ENCODE assay signal across 1 cellular context in the genomic region with DNA sequence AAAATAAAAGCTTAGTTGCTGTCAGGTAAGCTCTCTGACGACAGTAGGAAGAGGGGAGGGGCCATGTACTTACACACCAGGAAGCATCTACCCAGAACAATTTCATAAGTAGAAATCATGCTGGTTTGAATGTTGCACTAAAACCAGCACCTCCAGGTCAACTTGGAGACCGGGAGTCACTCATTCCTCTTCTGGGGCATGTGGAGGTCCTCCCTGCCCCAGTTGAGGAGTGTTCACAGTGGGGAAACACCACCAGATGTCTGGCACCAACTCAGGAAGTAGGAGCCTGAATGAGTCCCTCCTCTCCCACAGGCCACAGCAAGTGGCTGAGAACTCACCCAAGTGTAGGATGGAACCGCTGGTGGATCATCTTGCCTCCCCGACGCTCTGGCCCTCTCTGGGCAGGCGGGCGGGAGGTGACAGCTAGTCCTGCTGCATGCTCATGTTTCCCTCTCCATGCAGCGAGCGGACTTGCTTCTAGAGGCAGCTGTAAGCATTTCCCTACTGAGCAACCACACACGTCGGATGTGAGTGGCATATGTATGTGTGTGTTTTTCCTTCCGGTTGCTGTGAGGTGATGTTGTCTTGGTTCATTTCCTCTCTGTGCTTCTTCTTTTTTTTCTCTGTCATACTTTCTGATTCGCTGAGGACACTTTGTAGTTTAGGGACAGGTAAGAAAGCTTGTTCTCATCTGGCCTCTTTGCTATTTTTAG.
TF ChIP-seq lines count a peak whose summit lies in the region.

No MANE protein-coding gene starts in this region.

TF ChIP-seq in HepG2, 621 proteins besides CTCF, POLR2A, EP300 and RAD21 (continued from another document):
- no peak for TF ChIP-seq ZNF276 (CRISPR knock-in tag; IDR thresholded peaks at IDR 0.05; ENCODE audit: low read depth)
- TF ChIP-seq ZNF770 (CRISPR knock-in tag; IDR thresholded peaks at IDR 0.05) = no peak
- TF ChIP-seq HNRNPK (IDR thresholded peaks at IDR 0.05; ENCODE audit: low read depth, low read length, poor library complexity, severe bottlenecking) = no peak
- TF ChIP-seq KLF12 (CRISPR knock-in tag; IDR thresholded peaks at IDR 0.05; ENCODE audit: borderline replicate concordance) = no peak
- TF ChIP-seq KLF6 (CRISPR knock-in tag; IDR thresholded peaks at IDR 0.05) = no peak
- no peak for TF ChIP-seq MYNN (CRISPR knock-in tag; IDR thresholded peaks at IDR 0.05; ENCODE audit: low read depth)
- TF ChIP-seq FOXJ3 (CRISPR knock-in tag; IDR thresholded peaks at IDR 0.05; ENCODE audit: borderline replicate concordance) = no peak
- TF ChIP-seq ZNF143 (CRISPR knock-in tag; IDR thresholded peaks at IDR 0.05) = 0 out of 2 replicates have a peak, but pooled peaks have one; percentile 14
- TF ChIP-seq TEAD3 (CRISPR knock-in tag; optimal IDR thresholded peaks at IDR 0.05; ENCODE audit: borderline replicate concordance) = peak; percentile 5
- no peak for TF ChIP-seq SMARCE1 (IDR thresholded peaks at IDR 0.05; ENCODE audit: borderline replicate concordance)
- TF ChIP-seq SMARCC2 (IDR thresholded peaks at IDR 0.05) = no peak
- TF ChIP-seq ZNF609 (CRISPR knock-in tag; IDR thresholded peaks at IDR 0.05; ENCODE audit: borderline replicate concordance) = no peak
